In the genomic region with DNA sequence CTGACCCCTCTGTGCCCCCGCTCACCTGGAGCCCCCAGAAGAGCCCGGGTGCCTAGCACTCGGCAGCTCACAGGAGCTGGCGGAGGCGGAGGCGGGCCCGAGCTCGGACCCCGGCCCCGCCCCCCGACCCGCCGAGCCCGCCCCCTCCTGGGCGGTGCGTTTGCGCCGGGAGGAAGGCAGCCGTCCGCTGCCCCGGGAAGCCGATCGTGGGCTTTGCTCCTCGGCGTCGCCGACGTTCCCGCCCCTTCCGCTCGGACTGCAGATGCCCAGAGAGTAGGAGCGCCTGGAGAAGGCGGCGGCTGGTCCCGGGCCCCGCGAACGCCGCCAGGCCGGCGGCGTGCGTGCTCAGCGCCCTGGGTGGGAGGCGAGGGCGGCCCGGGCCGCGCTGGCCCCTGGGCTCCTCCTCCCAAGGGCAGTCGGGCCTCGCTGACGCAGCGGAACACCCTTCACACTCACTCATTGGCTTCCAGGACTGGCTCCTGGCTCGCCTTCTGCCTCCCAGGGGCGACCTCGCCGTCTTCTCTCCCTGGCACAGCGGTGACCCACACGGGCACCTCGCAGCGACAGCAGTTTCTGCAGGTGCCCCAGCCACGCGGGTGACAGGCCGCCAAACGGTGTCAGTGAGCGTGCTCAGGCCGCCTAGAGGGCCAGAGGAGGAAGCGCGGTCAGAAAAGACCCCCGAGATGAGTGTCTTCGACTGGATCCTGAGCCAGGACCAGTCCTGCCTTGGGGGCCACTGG, we compare ENCODE assay signal across 8 cellular contexts. TPM values are rescaled to one million over a fixed set of nuclear protein-coding genes. Genes with fewer than 3 reads are reported as not detected.
DNase-seq lines count a peak whose midpoint lies in the region; ATAC-seq and TF ChIP-seq lines count a peak whose summit lies in the region.

A gene (minus strand): TSS at position 74 of the 740 bp plus-strand sequence. CDS start 415 bp downstream, outside the sequence.

- H3K27ac ChIP-seq in ACC112 (ENCODE audit: low read depth, low read length) (peak within 1 kb of the TSS; percentile 75), coronary artery (peak within 1 kb of the TSS; percentile 89 to 96)

- ATAC-seq in GM18519 (IDR thresholded peaks at IDR 0.05; ENCODE audit: low FRiP score, unreplicated experiment) (peak; percentile 45), HG03066 (IDR thresholded peaks at IDR 0.05; ENCODE audit: low read depth, unreplicated experiment) (peak; percentile 75)

- intact Hi-C loops in activated CD4-positive, alpha-beta T cell treated with anti-CD3 and anti-CD28 coated beads, Interleukin-2, amount 10 ng/mL, durations not matched to agents 24 days and 14 days (cut with micrococcal nuclease), result loop anchor here (1.0 to 2.0 kb wide), 4 partner anchors 10 to 90 kb away; a partner anchor contains a TSS

- no peaks in the 10 kb centered on the region for H3K27me3 Mint-ChIP-seq in activated CD4-positive, alpha-beta T cell treated with anti-CD3 and anti-CD28 coated beads, Interleukin-2, amount 10 ng/mL, durations not matched to agents 24 days and 14 days

- peak within 1 kb of the TSS; percentile 95 for H3K27ac Mint-ChIP-seq in activated CD4-positive, alpha-beta T cell treated with anti-CD3 and anti-CD28 coated beads, Interleukin-2, amount 10 ng/mL, durations not matched to agents 24 days and 14 days

- peak within 1 kb of the TSS; percentile 83 for H2AFZ ChIP-seq in ACC112 (ENCODE audit: low read length, unreplicated experiment)

- H3K79me2 ChIP-seq in ACC112 (ENCODE audit: control insufficient read depth, insufficient read depth, low read length, unreplicated experiment), result peaks cover 5% of the 10 kb centered on the region

- no peak for TF ChIP-seq CTCF in coronary artery (IDR thresholded peaks at IDR 0.05)

- H3K4me1 Mint-ChIP-seq in activated CD4-positive, alpha-beta T cell treated with anti-CD3 and anti-CD28 coated beads, Interleukin-2, amount 10 ng/mL, durations not matched to agents 24 days and 14 days, result peaks cover 28% of the 10 kb centered on the region

- H3K36me3 Mint-ChIP-seq in activated CD4-positive, alpha-beta T cell treated with anti-CD3 and anti-CD28 coated beads, Interleukin-2, amount 10 ng/mL, durations not matched to agents 24 days and 14 days (ENCODE audit: low read depth), result peaks cover 15% of the 10 kb centered on the region

- no peaks in the 10 kb centered on the region for H3K27me3 ChIP-seq in ACC112 (ENCODE audit: insufficient read depth, low read length)

- H3K4me1 ChIP-seq in ACC112 (ENCODE audit: control insufficient read depth, insufficient read depth, low read length, unreplicated experiment), result peaks cover 4% of the 10 kb centered on the region

- H3K4me3 Mint-ChIP-seq in activated CD4-positive, alpha-beta T cell treated with anti-CD3 and anti-CD28 coated beads, Interleukin-2, amount 10 ng/mL, durations not matched to agents 24 days and 14 days, result peak within 1 kb of the TSS; percentile 96

- H3K4me3 ChIP-seq in ACC112 (ENCODE audit: low read depth, low read length), result peak within 1 kb of the TSS; percentile 89
- H3K4me3 ChIP-seq in coronary artery, result peak within 1 kb of the TSS; percentile 93

- H3K36me3 ChIP-seq in ACC112 (ENCODE audit: insufficient read depth, low read length), result peaks cover 9% of the 10 kb centered on the region; the same call in 1 of the 2 replicates

- H3K9me3 Mint-ChIP-seq in activated CD4-positive, alpha-beta T cell treated with anti-CD3 and anti-CD28 coated beads, Interleukin-2, amount 10 ng/mL, durations not matched to agents 24 days and 14 days, result no peaks in the 10 kb centered on the region

- peak; percentile 61 for DNase-seq in NCI-H446 treated with DMSO at 0.1 percent for 48 hours (lab: John Stamatoyannopoulos, UW)
- DNase-seq in activated CD4-positive, alpha-beta T cell treated with anti-CD3 and anti-CD28 coated beads, Interleukin-2, amount 10 ng/mL, durations not matched to agents 24 days and 14 days, result peak; percentile 97
- peak; percentile 90 for DNase-seq in coronary artery (ENCODE audit: low spot score)
- peak; percentile 95 for DNase-seq in left kidney (ENCODE audit: low read depth, low spot score)
- DNase-seq in stimulated activated CD4-positive, alpha-beta T cell treated with anti-CD3 and anti-CD28 coated beads, Interleukin-1b, Interleukin-23, amount 100 ng/mL, for 4 hours (ENCODE audit: low read depth in 2 of 2), result peak; percentile 73 to 87

RNA-seq across cellular contexts. Expression of the gene that starts here (rescaled TPM):
- 75.5 and 79.8 TPM in 2 replicates for total RNA-seq in activated CD4-positive, alpha-beta T cell treated with anti-CD3 and anti-CD28 coated beads, Interleukin-2, amount 10 ng/mL, durations not matched to agents 24 days and 14 days

Comparison
In these comparisons a context has a peak if more than half of its experiments do, and no peak if none do; other contexts are left out.
1. Peak in every context shown above with its lines: DNase-seq, ATAC-seq, H3K4me3 ChIP-seq and H3K27ac ChIP-seq.